Comparison of ENCODE assay signal across 8 cellular contexts in genomic region chr17:57987582-57988300, GRCh38.
DNase-seq lines count a peak whose midpoint lies in the region; ATAC-seq lines count a peak whose summit lies in the region.

TSS of gene VEZF1 (minus strand) at chr17:57988254. CDS start at chr17:57988111, 143 bp downstream.

- ATAC-seq in HG02798 (IDR thresholded peaks at IDR 0.05; ENCODE audit: poor library complexity, unreplicated experiment), result peak; percentile 71

- H3K27ac ChIP-seq in cingulate gyrus (ENCODE audit: low read depth, low read length), result peak within 1 kb of the TSS; percentile 96

- DNase-seq in NCI-H524 (lab: John Stamatoyannopoulos, UW) (peak; percentile 77 to 85), NCI-H524 treated with DMSO at 0.1 percent for 48 hours (lab: John Stamatoyannopoulos, UW) (no peak), NCI-H2107 (lab: John Stamatoyannopoulos, UW) (peak; percentile 74), left kidney (ENCODE audit: low read depth, low spot score) (peak; percentile 94)
- DNase-seq in activated CD4-positive, alpha-beta T cell treated with anti-CD3 and anti-CD28 coated beads for 24 hours (ENCODE audit: low read depth in 2 of 2), result peak; percentile 56 to 57
- peak; percentile 77 for DNase-seq in stimulated activated CD4-positive, alpha-beta T cell treated with anti-CD3 and anti-CD28 coated beads, Interleukin-1b, Interleukin-23, amount 100 ng/mL, for 48 hours
